10 cellular contexts compared by ENCODE assay signal in the genomic region with DNA sequence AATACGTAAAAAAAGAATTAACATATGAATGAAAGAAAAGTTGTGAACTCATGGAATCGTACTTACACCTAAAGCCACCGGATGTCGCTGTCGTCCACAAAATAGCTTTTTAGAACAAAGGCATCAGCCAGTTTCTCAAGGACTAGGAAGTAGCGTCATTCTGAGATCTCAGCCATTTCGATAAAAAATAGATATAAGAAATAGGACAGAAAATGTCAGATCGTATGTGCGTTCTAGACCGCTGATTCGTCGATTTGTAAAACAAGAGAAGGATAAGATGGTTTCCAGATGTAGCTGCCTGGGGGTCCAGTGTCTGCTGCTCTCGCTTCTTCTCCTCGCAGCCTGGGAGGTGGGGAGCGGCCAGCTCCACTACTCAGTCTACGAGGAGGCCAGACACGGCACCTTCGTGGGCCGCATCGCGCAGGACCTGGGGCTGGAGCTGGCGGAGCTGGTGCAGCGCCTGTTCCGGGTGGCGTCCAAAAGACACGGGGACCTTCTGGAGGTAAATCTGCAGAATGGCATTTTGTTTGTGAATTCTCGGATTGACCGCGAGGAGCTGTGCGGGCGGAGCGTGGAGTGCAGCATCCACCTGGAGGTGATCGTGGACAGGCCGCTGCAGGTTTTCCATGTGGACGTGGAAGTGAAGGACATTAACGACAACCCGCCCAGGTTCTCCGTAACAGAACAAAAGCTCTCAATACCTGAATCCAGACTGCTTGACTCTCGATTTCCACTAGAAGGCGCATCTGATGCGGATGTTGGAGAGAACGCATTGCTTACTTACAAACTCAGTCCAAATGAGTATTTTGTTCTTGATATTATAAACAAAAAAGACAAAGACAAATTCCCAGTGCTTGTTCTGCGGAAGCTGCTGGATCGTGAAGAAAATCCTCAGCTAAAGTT. TPM values are rescaled to one million over a fixed set of nuclear protein-coding genes. Genes with fewer than 3 reads are reported as not detected.
DNase-seq lines count a peak whose midpoint lies in the region; ATAC-seq, FAIRE-seq and TF ChIP-seq lines count a peak whose summit lies in the region.
"Had no signal": no experiment of that assay in that cellular context is flagged by ENCODE, and none has a peak within 500 bp of the region (broad histone marks: within the 10 kb centered on the region; RNA-seq: fewer than 3 reads in every experiment).

Gene PCDHA10, plus strand, starts transcription at position 126 of the 903 bp plus-strand sequence. Its CDS starts 152 bp downstream, at position 278.

- TF ChIP-seq CTCF in endodermal cell (conservative IDR thresholded peaks at IDR 0.05) (peak; percentile 80), osteoblast (IDR thresholded peaks at IDR 0.05; ENCODE audit: extremely low read depth, low read depth, low read length) (peak; percentile 5)

- H3K27me3 Mint-ChIP-seq in endodermal cell (ENCODE audit: insufficient read depth) = no peaks in the 10 kb centered on the region

- no peak within 1 kb of the TSS for H3K4me2 ChIP-seq in osteoblast (ENCODE audit: insufficient read depth, low read length)
- H3K4me2 ChIP-seq: KMS-11 had no signal

- H3K36me3 Mint-ChIP-seq in endodermal cell (ENCODE audit: low read depth) = peaks cover 28% of the 10 kb centered on the region

- H4K20me1 ChIP-seq in osteoblast (ENCODE audit: insufficient read depth, low read length) = no peaks in the 10 kb centered on the region

- H3K9me3 ChIP-seq in endodermal cell (ENCODE audit: control insufficient read depth, low read length) = peaks cover 5% of the 10 kb centered on the region
- no peaks in the 10 kb centered on the region for H3K9me3 ChIP-seq in osteoblast (ENCODE audit: low read depth, low read length)

- H3K27ac Mint-ChIP-seq in endodermal cell = peak within 1 kb of the TSS; percentile 98

- no peak for ATAC-seq in GM18861 (IDR thresholded peaks at IDR 0.05; ENCODE audit: unreplicated experiment)
- ATAC-seq in GM19463 (IDR thresholded peaks at IDR 0.05; ENCODE audit: unreplicated experiment) = no peak
- ATAC-seq in GM18909 (IDR thresholded peaks at IDR 0.05; ENCODE audit: poor library complexity, unreplicated experiment) = no peak

- peak; percentile 64 for DNase-seq in ELF-1 (ENCODE audit: low read depth, low spot score)
- DNase-seq in NCI-H226 = peak; percentile 26
- DNase-seq in endodermal cell = peak; percentile 82
- DNase-seq in osteoblast (ENCODE audit: insufficient read length, low spot score, missing footprints) = no peak
- DNase-seq in GM19239 (ENCODE audit: insufficient read length, low spot score) = no peak
- DNase-seq: small intestine had no signal

- H3K79me2 ChIP-seq in osteoblast (ENCODE audit: insufficient read depth, low read length) = no peaks in the 10 kb centered on the region

- 90 to 91% methylated on average over 27 to 44 of the region's 44 CpGs for WGBS in endodermal cell (ENCODE audit: insufficient coverage in 1 of 2, insufficient read length in 1 of 2), 2 experiments

- H3K36me3 ChIP-seq in endodermal cell (ENCODE audit: control insufficient read depth, insufficient read depth, low read length) (no peaks in the 10 kb centered on the region), osteoblast (ENCODE audit: insufficient read depth, low read length) (no peaks in the 10 kb centered on the region)

- H3K4me3 Mint-ChIP-seq in endodermal cell = peak within 1 kb of the TSS; percentile 96

- peaks cover 23% of the 10 kb centered on the region for H3K9me3 Mint-ChIP-seq in endodermal cell

- H3K9ac ChIP-seq in endodermal cell (ENCODE audit: extremely low read depth, low read length, poor library complexity, severe bottlenecking) = no peak within 1 kb of the TSS
- H3K9ac ChIP-seq: KMS-11 had no signal

- H3K27me3 ChIP-seq in endodermal cell (ENCODE audit: control insufficient read depth, insufficient read depth, low read length, poor library complexity, severe bottlenecking) = no peaks in the 10 kb centered on the region
- no peaks in the 10 kb centered on the region for H3K27me3 ChIP-seq in osteoblast (ENCODE audit: insufficient read depth, low read length)

- H3K27ac ChIP-seq in endodermal cell (ENCODE audit: low read depth, low read length) (no peak within 1 kb of the TSS), osteoblast (ENCODE audit: low read depth, low read length) (no peak within 1 kb of the TSS)
- H3K27ac ChIP-seq: KMS-11 had no signal

- H3K4me1 Mint-ChIP-seq in endodermal cell = peaks cover 6% of the 10 kb centered on the region

- no peak within 1 kb of the TSS for H3K4me3 ChIP-seq in endodermal cell (ENCODE audit: low read length)
- no peak within 1 kb of the TSS for H3K4me3 ChIP-seq in osteoblast (ENCODE audit: insufficient read depth, low read length)

- FAIRE-seq in GM19239 (lab: Jason Lieb, UNC) = no peak
- FAIRE-seq: small intestine had no signal

- H3K4me1 ChIP-seq in endodermal cell (ENCODE audit: control insufficient read depth, insufficient read depth, low read length) (no peaks in the 10 kb centered on the region), osteoblast (ENCODE audit: insufficient read depth, low read length) (no peaks in the 10 kb centered on the region)

- H2AFZ ChIP-seq in osteoblast (ENCODE audit: low read length) = no peak within 1 kb of the TSS

RNA-seq across cellular contexts. Expression of gene PCDHA10, which starts in this region (rescaled TPM):
- 10 to 100 TPM; 10.2 to 17.7 TPM for total RNA-seq in endodermal cell
- polyA plus RNA-seq in endodermal cell (2013, experiment 1 of 2) = 0.82 TPM
- 1.4 TPM for polyA plus RNA-seq in endodermal cell (2013, experiment 2 of 2)
- 0.36 and 0.59 TPM in 2 replicates for total RNA-seq in osteoblast

Comparison
In these comparisons a context has a peak if more than half of its experiments do, and no peak if none do; other contexts are left out.
1. DNase-seq: peak in ELF-1 (single experiment), NCI-H226 (single experiment) and endodermal cell (single experiment); none in osteoblast (single experiment) and GM19239 (single experiment).